25 cellular contexts compared by ENCODE assay signal in genomic region chr11:34259087-34259486, GRCh38.
"Had no signal": no experiment of that assay in that cellular context is flagged by ENCODE, and none has a peak within 500 bp of the region (broad histone marks: within the 10 kb centered on the region; RNA-seq: fewer than 3 reads in every experiment).

No MANE protein-coding gene starts in this region.

- H3K4me3 ChIP-seq: ascending aorta, esophagus muscularis mucosa, gastrocnemius medialis, pancreas, psoas muscle, right atrium auricular region, spleen, tibial nerve had no signal

- H3K27ac ChIP-seq: ascending aorta, esophagus muscularis mucosa, gastrocnemius medialis, pancreas, psoas muscle, right atrium auricular region, spleen, tibial nerve had no signal

- H3K27me3 ChIP-seq: ascending aorta, esophagus muscularis mucosa, gastrocnemius medialis, pancreas, right atrium auricular region, spleen, tibial nerve had no signal

- DNase-seq: activated CD4-positive, alpha-beta memory T cell treated with anti-CD3 and anti-CD28 coated beads, Interleukin-2, amount 10 ng/mL, durations not matched to agents 7 days and 5 days; activated CD4-positive, alpha-beta T cell treated with anti-CD3 and anti-CD28 coated beads for 1 hour; activated CD4-positive, alpha-beta T cell treated with anti-CD3 and anti-CD28 coated beads, Interleukin-2, amount 10 ng/mL, durations not matched to agents 7 days and 5 days; activated CD8-positive, alpha-beta memory T cell treated with anti-CD3 and anti-CD28 coated beads, Interleukin-2, amount 50 U/mL, for 48 hours; activated gamma-delta T cell; activated naive CD4-positive, alpha-beta T cell treated with anti-CD3 and anti-CD28 coated beads, Interleukin-2, amount 10 ng/mL, durations not matched to agents 7 days and 5 days; activated naive CD8-positive, alpha-beta T cell treated with anti-CD3 and anti-CD28 coated beads, Interleukin-2, amount 10 ng/mL, durations not matched to agents 7 days and 5 days; activated T-cell treated with anti-CD3 and anti-CD28 coated beads, Interleukin-2, amount 50 U/mL, for 24 hours; central memory CD4-positive, alpha-beta T cell; dermis blood vessel endothelial cell; effector CD4-positive, alpha-beta T cell; gastrocnemius medialis; glutamatergic neuron; mammary epithelial cell; naive B cell; pancreas; psoas muscle; spleen; stimulated activated naive CD4-positive, alpha-beta T cell; T-helper 2 cell had no signal

- H3K9me3 ChIP-seq: ascending aorta, esophagus muscularis mucosa, gastrocnemius medialis, pancreas, psoas muscle, right atrium auricular region, spleen, tibial nerve had no signal

- H3K36me3 ChIP-seq: ascending aorta, esophagus muscularis mucosa, gastrocnemius medialis, pancreas, right atrium auricular region, spleen, tibial nerve had no signal

- ATAC-seq: gastrocnemius medialis, pancreas, psoas muscle, WTC11 had no signal
